Comparison of ENCODE assay signal across 9 cellular contexts in the genomic region with DNA sequence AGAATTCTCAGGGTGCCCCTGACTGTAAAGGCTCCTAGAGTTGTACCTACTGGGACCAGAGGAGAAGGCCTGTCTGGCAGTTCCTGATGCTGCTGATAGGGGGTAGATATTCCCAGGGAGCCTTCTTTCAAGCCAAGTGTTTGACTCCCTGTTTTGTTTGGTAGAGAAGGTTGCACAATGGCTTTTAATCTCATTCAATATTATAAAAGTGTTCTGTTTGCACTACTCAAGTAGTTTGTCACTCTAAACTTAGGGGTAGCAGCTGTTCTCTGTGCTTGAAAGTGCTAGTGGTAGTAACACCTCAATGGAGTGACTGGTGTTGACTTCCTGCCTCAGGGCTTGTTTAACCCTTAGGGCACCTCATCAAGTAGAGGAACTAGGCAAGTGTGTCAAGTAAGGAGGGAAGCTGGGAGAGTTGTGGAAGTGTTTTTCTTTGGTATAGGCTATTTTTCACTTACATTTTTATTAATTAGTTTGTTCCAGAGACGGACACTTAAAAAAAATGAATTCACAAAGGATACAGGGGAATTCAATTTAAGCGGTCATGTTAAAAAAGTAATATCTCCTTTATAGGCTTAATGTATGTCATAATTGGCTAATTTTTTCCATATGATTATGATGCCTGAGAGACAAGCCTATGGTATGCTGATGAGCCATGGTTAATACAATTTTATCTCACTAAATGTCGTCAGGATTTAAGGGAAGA. TPM values are rescaled to one million over a fixed set of nuclear protein-coding genes. Genes with fewer than 3 reads are reported as not detected.
DNase-seq lines count a peak whose midpoint lies in the region; ATAC-seq, FAIRE-seq and TF ChIP-seq lines count a peak whose summit lies in the region.
"Had no signal": no experiment of that assay in that cellular context is flagged by ENCODE, and none has a peak within 500 bp of the region (broad histone marks: within the 10 kb centered on the region; RNA-seq: fewer than 3 reads in every experiment).

No MANE protein-coding gene starts in this region.

- H2AK5ac ChIP-seq in H1 (ENCODE audit: low read depth, low read length) = no peak overlapping the region

- intact Hi-C loops in pancreas (cut with DNase I) = no loop called here

- POLR2A ChIA-PET in H1 (lab: Charles Lee; ENCODE audit: partially characterized antibody) = interaction anchor here (0.6 to 0.9 kb wide), 3 partner anchors 11 to 205 kb away, joined by 3 read pairs; no protein-coding TSS in a partner anchor

- no peak overlapping the region for H2BK15ac ChIP-seq in H1 (ENCODE audit: low read length)

- TF ChIP-seq EP300 in H1 (IDR thresholded peaks at IDR 0.05; ENCODE audit: borderline replicate concordance in 1 of 2, low read depth in 2 of 2, low read length in 2 of 2) = no peak

- H2BK5ac ChIP-seq in H1 (ENCODE audit: low read depth, low read length) = no peak overlapping the region

- H3K27me3 ChIP-seq in H1 (replicated peaks in 1 of 4; ENCODE audit: control insufficient read depth in 3 of 4, extremely low read depth in 1 of 4, insufficient read depth in 3 of 4, low read length in 3 of 4) = no peaks in the 10 kb centered on the region
- H3K27me3 ChIP-seq in pancreas = no peaks in the 10 kb centered on the region

- no peaks in the 10 kb centered on the region for H4K20me1 ChIP-seq in H1 (replicated peaks in 1 of 2; ENCODE audit: control insufficient read depth in 1 of 2, insufficient read depth in 2 of 2, low read length in 2 of 2)

- DNase-seq in DMS79 (lab: John Stamatoyannopoulos, UW) (peak; percentile 42), NCI-H1436 treated with DMSO at 0.1 percent for 48 hours (lab: John Stamatoyannopoulos, UW) (peak; percentile 6), H1 (ENCODE audit: low read depth in 1 of 2, low spot score in 2 of 2) (no peak), pancreas (no peak), NCI-H1694 (lab: John Stamatoyannopoulos, UW) (no peak), putamen (ENCODE audit: low spot score) (no peak)
- DNase-seq in stimulated activated CD4-positive, alpha-beta T cell treated with anti-CD3 and anti-CD28 coated beads, Interleukin-2, amount 100 ng/mL, for 48 hours = no peak

- peaks cover 4 to 22% (median 14%) of the 10 kb centered on the region in 4 experiments; a peak in 5 of 7 replicates for H3K4me1 ChIP-seq in H1 (replicated peaks in 1 of 4; ENCODE audit: control insufficient read depth in 3 of 4, insufficient read depth in 4 of 4, low read length in 3 of 4)
- peaks cover 0 to 6% (median 0%) of the 10 kb centered on the region in 3 donors for H3K4me1 ChIP-seq in pancreas

- H4K5ac ChIP-seq in H1 (ENCODE audit: insufficient read length, low read depth, low read length) = no peak overlapping the region

- H3K4me3 ChIP-seq in H1 (ENCODE audit: extremely low read depth in 1 of 4, insufficient read depth in 2 of 4, low read depth in 3 of 4, low read length in 4 of 4) (no peak overlapping the region), pancreas (no peak overlapping the region)

- no peak overlapping the region for H2BK12ac ChIP-seq in H1 (ENCODE audit: low read depth, low read length)

- H2AFZ ChIP-seq in H1 (ENCODE audit: low read length) = no peak overlapping the region

- no peak overlapping the region for H3K23ac ChIP-seq in H1 (ENCODE audit: insufficient read length)

- 81% methylated on average over 3 of the region's 3 CpGs; no CpG with 5 or more reads in 1 of the 2 experiments for WGBS in H1 (ENCODE audit: extremely low coverage in 1 of 2, insufficient coverage in 1 of 2, insufficient read length in 1 of 2, insufficient replicate concordance in 2 of 2, low coverage in 1 of 2, low lambda C conversion rate in 2 of 2, missing lambda C conversion rate in 1 of 2), 2 experiments
- 93 to 96% methylated on average over 3 of the region's 3 CpGs for WGBS in pancreas, 2 donors

- H3K27ac ChIP-seq in H1 (ENCODE audit: low read depth, low read length) (no peak overlapping the region), pancreas (peak overlapping the region in 1 of 4 donors; percentile 13)

- H3K56ac ChIP-seq in H1 (replicated peaks; ENCODE audit: insufficient read length, low read depth, low read length) = no peak overlapping the region

- TF ChIP-seq POLR2A in H1 (IDR thresholded peaks at IDR 0.05; ENCODE audit: control extremely low read depth in 1 of 2, low read depth in 2 of 2, low read length in 2 of 2) = no peak

- no peaks in the 10 kb centered on the region for H3K79me2 ChIP-seq in H1 (ENCODE audit: control insufficient read depth in 1 of 2, insufficient read depth in 2 of 2, low read length in 2 of 2)

- H3K36me3 ChIP-seq in H1 (ENCODE audit: control insufficient read depth in 2 of 4, insufficient read depth in 4 of 4, low read length in 3 of 4) (peaks cover 0 to 12% (median 2%) of the 10 kb centered on the region in 4 experiments; a peak in 4 of 8 replicates), pancreas (peaks cover 6 to 21% (median 14%) of the 10 kb centered on the region in 3 donors)

- ATAC-seq in pancreas (peak; percentile 50 to 87 (median 70)), HG03520 (IDR thresholded peaks at IDR 0.05; ENCODE audit: unreplicated experiment) (no peak)

- no peak overlapping the region for H3K14ac ChIP-seq in H1 (ENCODE audit: insufficient read length)

- no peak overlapping the region for H4K8ac ChIP-seq in H1 (ENCODE audit: extremely low read depth, insufficient read depth, low read length)

- no peak overlapping the region for H3K18ac ChIP-seq in H1 (ENCODE audit: extremely low read depth, low read length)

- H2BK20ac ChIP-seq in H1 (ENCODE audit: low read length) = no peak overlapping the region

- peak; percentile 0 to 32; a peak in 1 of 4 replicates for TF ChIP-seq RAD21 in H1 (IDR thresholded peaks at IDR 0.05 in 1 of 2, conservative IDR thresholded peaks at IDR 0.05 in 1 of 2; ENCODE audit: low read depth in 2 of 2, low read length in 2 of 2)

- no peaks in the 10 kb centered on the region for H3K23me2 ChIP-seq in H1 (ENCODE audit: low read depth, low read length)

- H3K9ac ChIP-seq in H1 (replicated peaks in 1 of 4; ENCODE audit: extremely low read depth in 1 of 4, low read depth in 3 of 4, low read length in 3 of 4) = no peak overlapping the region

- H2BK120ac ChIP-seq in H1 (replicated peaks; ENCODE audit: low read depth, low read length) = no peak overlapping the region

- no peak overlapping the region for H3K4ac ChIP-seq in H1 (replicated peaks; ENCODE audit: insufficient read length, low read depth, low read length)

- 0 out of 2 replicates have a peak, but pooled peaks cover 2% of the 10 kb centered on the region for H3K79me1 ChIP-seq in H1 (ENCODE audit: low read depth, low read length)

- H4K91ac ChIP-seq in H1 (replicated peaks; ENCODE audit: insufficient read length, low read length) = no peak overlapping the region

- no peaks in the 10 kb centered on the region for H3K9me3 ChIP-seq in H1 (ENCODE audit: insufficient read depth in 2 of 2, low read depth in 1 of 2, low read length in 1 of 2)
- H3K9me3 ChIP-seq in pancreas = no peaks in the 10 kb centered on the region

- TF ChIP-seq CTCF in H1 (IDR thresholded peaks at IDR 0.05; ENCODE audit: control extremely low read depth in 1 of 3, insufficient read depth in 1 of 3, low read depth in 1 of 3, low read length in 3 of 3) = peak; percentile 2 to 34 (median 16); a peak in 2 of 4 replicates
- no peak for TF ChIP-seq CTCF in pancreas (IDR thresholded peaks at IDR 0.05)

- no peak for FAIRE-seq in H1 (lab: Jason Lieb, UNC)
- no peak for FAIRE-seq in pancreas (lab: Jason Lieb, UNC)
- FAIRE-seq: endometrium had no signal

- peak overlapping the region in 1 of 2 experiments; percentile 41; a peak in 1 of 4 replicates for H3K4me2 ChIP-seq in H1 (ENCODE audit: insufficient read depth in 1 of 2, low read depth in 2 of 2, low read length in 2 of 2)

- CTCF ChIA-PET in H1 (lab: Charles Lee; ENCODE audit: partially characterized antibody) = interaction anchor here (0.9 to 4.2 kb wide), 5 partner anchors 11 to 64 kb away, joined by 3 to 22 read pairs (median 4); no protein-coding TSS in a partner anchor

TF ChIP-seq in H1, 55 proteins besides CTCF, POLR2A, EP300 and RAD21 (continues in another document):
- TF ChIP-seq, protein P1, sequence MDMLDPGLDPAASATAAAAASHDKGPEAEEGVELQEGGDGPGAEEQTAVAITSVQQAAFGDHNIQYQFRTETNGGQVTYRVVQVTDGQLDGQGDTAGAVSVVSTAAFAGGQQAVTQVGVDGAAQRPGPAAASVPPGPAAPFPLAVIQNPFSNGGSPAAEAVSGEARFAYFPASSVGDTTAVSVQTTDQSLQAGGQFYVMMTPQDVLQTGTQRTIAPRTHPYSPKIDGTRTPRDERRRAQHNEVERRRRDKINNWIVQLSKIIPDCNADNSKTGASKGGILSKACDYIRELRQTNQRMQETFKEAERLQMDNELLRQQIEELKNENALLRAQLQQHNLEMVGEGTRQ (IDR thresholded peaks at IDR 0.05; ENCODE audit: low read length) = no peak

RNA-seq across cellular contexts. Expression of a gene that starts 38.1 kb away (rescaled TPM):
- 12.2 and 12.7 TPM in 2 replicates for total RNA-seq in H1 (2021; fragmentation: NEBNext Ultra II Directional; extraction: Animal tissue kit (Norgen Biotek cat#: 25700))
- polyA plus RNA-seq in H1 (2011; rRNA removed) (6.9 and 9.4 TPM in 2 replicates), pancreas (1 to 10 TPM; 2.9 to 5.3 TPM)
- polyA plus RNA-seq in H1 (2011; cell fraction: cytosol; rRNA removed) = 7.6 TPM
- polyA plus RNA-seq in H1 (2011; cell fraction: nucleus; rRNA removed) = 6.5 TPM
- 4.7 to 6.8 TPM (median 5.4 TPM) in 4 replicates for polyA plus RNA-seq in H1 (2012, experiment 1 of 2)
- polyA plus RNA-seq in H1 (2012, experiment 2 of 2) = 0.54 TPM
- polyA plus RNA-seq in H1 (2013, experiment 1 of 2) = 5.9 TPM
- polyA plus RNA-seq in H1 (2013, experiment 2 of 2) = 5.5 TPM
- polyA minus RNA-seq in H1 (2011; rRNA and poly(A)+ RNA removed) = 34.5 and 34.8 TPM in 2 replicates
- 11.2 TPM for polyA minus RNA-seq in H1 (2011; cell fraction: cytosol; rRNA and poly(A)+ RNA removed)
- polyA minus RNA-seq in H1 (2011; cell fraction: nucleus; rRNA and poly(A)+ RNA removed) = 14.8 TPM
- total RNA-seq in pancreas = 10 to 100 TPM in 1 of 6 donors, 1 to 10 TPM in 5; 6.3 to 10.5 (median 7.4) TPM

RNA-seq across cellular contexts. Expression of a gene that starts 59.5 kb away (rescaled TPM):
- 112 and 117 TPM in 2 replicates for total RNA-seq in H1 (2021; fragmentation: NEBNext Ultra II Directional; extraction: Animal tissue kit (Norgen Biotek cat#: 25700))
- polyA plus RNA-seq in H1 (2011; rRNA removed) (29.3 and 31.0 TPM in 2 replicates), pancreas (10 to 100 TPM; 29.5 to 34.4 TPM)
- polyA plus RNA-seq in H1 (2011; cell fraction: cytosol; rRNA removed) = 37.7 TPM
- 25.4 TPM for polyA plus RNA-seq in H1 (2011; cell fraction: nucleus; rRNA removed)
- polyA plus RNA-seq in H1 (2012, experiment 1 of 2) = 71.5 to 104 TPM (median 83.2 TPM) in 4 replicates
- 23.5 TPM for polyA plus RNA-seq in H1 (2012, experiment 2 of 2)
- polyA plus RNA-seq in H1 (2013, experiment 1 of 2) = 74.0 TPM
- polyA plus RNA-seq in H1 (2013, experiment 2 of 2) = 70.7 TPM
- polyA minus RNA-seq in H1 (2011; rRNA and poly(A)+ RNA removed) = 51.0 and 54.5 TPM in 2 replicates
- polyA minus RNA-seq in H1 (2011; cell fraction: cytosol; rRNA and poly(A)+ RNA removed) = 33.8 TPM
- 60.4 TPM for polyA minus RNA-seq in H1 (2011; cell fraction: nucleus; rRNA and poly(A)+ RNA removed)
- 10 to 100 TPM; 23.7 to 43.9 (median 39.2) TPM for total RNA-seq in pancreas

Comparison
In these comparisons a context has a peak if more than half of its experiments do, and no peak if none do; other contexts are left out.
1. DNase-seq: peak in DMS79 (single experiment) and NCI-H1436 treated with DMSO at 0.1 percent for 48 hours (single experiment); none in H1 (0 of 2), pancreas (0 of 6), stimulated activated CD4-positive, alpha-beta T cell treated with anti-CD3 and anti-CD28 coated beads, Interleukin-2, amount 100 ng/mL, for 48 hours (0 of 2), NCI-H1694 (single experiment) and putamen (single experiment).
2. CTCF ChIP-seq: peak in H1 (3 of 3); none in pancreas (0 of 4).